In genomic region chrX:38803286-38803608, GRCh38 we compare ENCODE assay signal across 8 cellular contexts. TPM values are rescaled to one million over a fixed set of nuclear protein-coding genes. Genes with fewer than 3 reads are reported as not detected.
DNase-seq lines count a peak whose midpoint lies in the region; ATAC-seq and TF ChIP-seq lines count a peak whose summit lies in the region.

No MANE protein-coding gene starts in this region.

- H3K4me1 Mint-ChIP-seq in T-helper 17 cell, result peaks cover 14% of the 10 kb centered on the region

- TF ChIP-seq POLR2A in sigmoid colon (IDR thresholded peaks at IDR 0.05), result no peak

- no peaks in the 10 kb centered on the region for H3K9me3 ChIP-seq in T-helper 17 cell (ENCODE audit: control insufficient read depth, low read length, poor library complexity, severe bottlenecking)
- no peaks in the 10 kb centered on the region for H3K9me3 ChIP-seq in sigmoid colon

- no peaks in the 10 kb centered on the region for H3K36me3 Mint-ChIP-seq in T-helper 17 cell (ENCODE audit: low read depth)

- DNase-seq in NCI-H510A (lab: John Stamatoyannopoulos, UW), result peak; percentile 15
- no peak for DNase-seq in NCI-H510A treated with DMSO at 0.1 percent for 48 hours (lab: John Stamatoyannopoulos, UW)
- DNase-seq in T-helper 17 cell, result no peak
- no peak for DNase-seq in fibroblast of villous mesenchyme (ENCODE audit: low read depth)
- DNase-seq in sigmoid colon, result no peak
- DNase-seq in HPDE6-E6E7 (ENCODE audit: extremely low spot score), result no peak
- DNase-seq in activated CD4-positive, alpha-beta T cell treated with anti-CD3 and anti-CD28 coated beads for 1 hour, result no peak

- peaks cover 0 to 24% (median 17%) of the 10 kb centered on the region in 4 donors for H3K4me1 ChIP-seq in sigmoid colon

- H3K27ac Mint-ChIP-seq in T-helper 17 cell, result peak overlapping the region; percentile 98

- intact Hi-C loops in sigmoid colon (cut with DNase I), result loop anchor here (5.0 to 10.0 kb wide), 5 partner anchors 534 to 1354 kb away; no protein-coding TSS in a partner anchor

- H3K27me3 Mint-ChIP-seq in T-helper 17 cell, result no peaks in the 10 kb centered on the region

- peak overlapping the region; percentile 90 to 95 (median 93) for H3K27ac ChIP-seq in sigmoid colon

- ATAC-seq in T-helper 17 cell (no peak), HG03097 (IDR thresholded peaks at IDR 0.05; ENCODE audit: low FRiP score, unreplicated experiment) (no peak)

- H3K4me3 Mint-ChIP-seq in T-helper 17 cell, result peak overlapping the region; percentile 93

- peak overlapping the region; percentile 75 for H3K4me3 ChIP-seq in fibroblast of villous mesenchyme (ENCODE audit: low read depth, low read length)
- H3K4me3 ChIP-seq in sigmoid colon, result peak overlapping the region; percentile 54 to 78 (median 68)

- TF ChIP-seq EP300 in sigmoid colon (IDR thresholded peaks at IDR 0.05), result no peak

- no peaks in the 10 kb centered on the region for H3K27me3 ChIP-seq in sigmoid colon

- no peak for TF ChIP-seq CTCF in fibroblast of villous mesenchyme (IDR thresholded peaks at IDR 0.05; ENCODE audit: insufficient read depth, low read depth, low read length)
- TF ChIP-seq CTCF in sigmoid colon (IDR thresholded peaks at IDR 0.05), result no peak

- WGBS in sigmoid colon, 2 donors, result 2 to 9% methylated on average over 3 of the region's 3 CpGs

- no peaks in the 10 kb centered on the region for H3K36me3 ChIP-seq in sigmoid colon

RNA-seq across cellular contexts. Expression of gene MID1IP1, which starts 2.0 kb away (rescaled TPM):
- 10 to 100 TPM; 33.0 to 43.5 TPM for total RNA-seq in T-helper 17 cell
- total RNA-seq in fibroblast of villous mesenchyme, result 52.7 and 66.7 TPM in 2 replicates
- total RNA-seq in sigmoid colon, result 100 to 1,000 TPM in 1 of 4 donors, 10 to 100 TPM in 3; 51.8 to 130 (median 75.8) TPM
- polyA plus RNA-seq in sigmoid colon, result 10 to 100 TPM; 19.2 to 66.0 (median 40.8) TPM
